ENCODE assay signal across 8 cellular contexts in genomic region chr1:92968138-92969032, GRCh38. TPM values are rescaled to one million over a fixed set of nuclear protein-coding genes. Genes with fewer than 3 reads are reported as not detected.
DNase-seq lines count a peak whose midpoint lies in the region; ATAC-seq, FAIRE-seq and TF ChIP-seq lines count a peak whose summit lies in the region.

No MANE protein-coding gene starts in this region.

- no peaks in the 10 kb centered on the region for H4K20me1 ChIP-seq in H1 (replicated peaks in 1 of 2; ENCODE audit: control insufficient read depth in 1 of 2, insufficient read depth in 2 of 2, low read length in 2 of 2)

- no peaks in the 10 kb centered on the region for H3K23me2 ChIP-seq in H1 (ENCODE audit: low read depth, low read length)

- H3K27me3 ChIP-seq in H1 (replicated peaks in 1 of 4; ENCODE audit: control insufficient read depth in 3 of 4, extremely low read depth in 1 of 4, insufficient read depth in 3 of 4, low read length in 3 of 4): no peaks in the 10 kb centered on the region; a peak in 3 of 7 replicates

- peaks cover 0 to 6% (median 0%) of the 10 kb centered on the region in 4 experiments; a peak in 1 of 7 replicates for H3K4me1 ChIP-seq in H1 (replicated peaks in 1 of 4; ENCODE audit: control insufficient read depth in 3 of 4, insufficient read depth in 4 of 4, low read length in 3 of 4)

- H3K27me3 Mint-ChIP-seq in activated T-cell treated with anti-CD3 and anti-CD28 coated beads, Interleukin-2, amount 50 U/mL, for 4 hours (ENCODE audit: low read depth): no peaks in the 10 kb centered on the region
- no peaks in the 10 kb centered on the region for H3K27me3 Mint-ChIP-seq in stimulated activated naive B cell treated with anti-CD40 and anti-IgM and Interleukin-4, amounts not matched to agents 10 μg/mL and 1 μg/mL and 100 μg/mL, for 72 hours

- H4K8ac ChIP-seq in H1 (ENCODE audit: extremely low read depth, insufficient read depth, low read length): no peak overlapping the region

- H3K4ac ChIP-seq in H1 (replicated peaks; ENCODE audit: insufficient read length, low read depth, low read length): no peak overlapping the region

- H3K27ac ChIP-seq in H1 (ENCODE audit: low read depth, low read length): no peak overlapping the region

- no peak overlapping the region for H2AK5ac ChIP-seq in H1 (ENCODE audit: low read depth, low read length)

- no peak overlapping the region for H2BK20ac ChIP-seq in H1 (ENCODE audit: low read length)

- H3K14ac ChIP-seq in H1 (ENCODE audit: insufficient read length): no peak overlapping the region

- no peaks in the 10 kb centered on the region for H3K36me3 Mint-ChIP-seq in activated T-cell treated with anti-CD3 and anti-CD28 coated beads, Interleukin-2, amount 50 U/mL, for 4 hours (ENCODE audit: insufficient read depth)
- no peaks in the 10 kb centered on the region for H3K36me3 Mint-ChIP-seq in stimulated activated naive B cell treated with anti-CD40 and anti-IgM and Interleukin-4, amounts not matched to agents 10 μg/mL and 1 μg/mL and 100 μg/mL, for 72 hours

- peaks cover 30% of the 10 kb centered on the region for H3K4me1 Mint-ChIP-seq in activated T-cell treated with anti-CD3 and anti-CD28 coated beads, Interleukin-2, amount 50 U/mL, for 4 hours (ENCODE audit: low read depth)
- peaks cover 27 to 53% of the 10 kb centered on the region in 2 donors for H3K4me1 Mint-ChIP-seq in stimulated activated naive B cell treated with anti-CD40 and anti-IgM and Interleukin-4, amounts not matched to agents 10 μg/mL and 1 μg/mL and 100 μg/mL, for 72 hours

- no peaks in the 10 kb centered on the region for H3K36me3 ChIP-seq in H1 (ENCODE audit: control insufficient read depth in 2 of 4, insufficient read depth in 4 of 4, low read length in 3 of 4)

- H3K4me2 ChIP-seq in H1 (ENCODE audit: insufficient read depth in 1 of 2, low read depth in 2 of 2, low read length in 2 of 2): no peak overlapping the region

- no peak for TF ChIP-seq EP300 in H1 (IDR thresholded peaks at IDR 0.05; ENCODE audit: borderline replicate concordance in 1 of 2, low read depth in 2 of 2, low read length in 2 of 2)

- no peak overlapping the region for H3K18ac ChIP-seq in H1 (ENCODE audit: extremely low read depth, low read length)

- CTCF ChIA-PET in H1 (lab: Charles Lee; ENCODE audit: partially characterized antibody): interaction anchor here (0.6 to 8.2 kb wide), 20 partner anchors 9 to 1731 kb away, joined by 3 to 67 read pairs (median 4); partner anchors contain the start of gene RPL5

- no peaks in the 10 kb centered on the region for H3K79me2 ChIP-seq in H1 (ENCODE audit: control insufficient read depth in 1 of 2, insufficient read depth in 2 of 2, low read length in 2 of 2)

- no peak overlapping the region for H3K23ac ChIP-seq in H1 (ENCODE audit: insufficient read length)

- ATAC-seq in activated T-cell treated with anti-CD3 and anti-CD28 coated beads, Interleukin-2, amount 50 U/mL, for 4 hours: peak; percentile 64 to 70
- ATAC-seq in GM21786 (IDR thresholded peaks at IDR 0.05; ENCODE audit: unreplicated experiment): peak; percentile 59
- ATAC-seq in stimulated activated naive B cell treated with anti-CD40 and anti-IgM and Interleukin-4, amounts not matched to agents 10 μg/mL and 1 μg/mL and 100 μg/mL, for 72 hours (replicated peaks): peak; percentile 84

- H3K9me3 Mint-ChIP-seq in activated T-cell treated with anti-CD3 and anti-CD28 coated beads, Interleukin-2, amount 50 U/mL, for 4 hours: no peaks in the 10 kb centered on the region
- no peaks in the 10 kb centered on the region for H3K9me3 Mint-ChIP-seq in stimulated activated naive B cell treated with anti-CD40 and anti-IgM and Interleukin-4, amounts not matched to agents 10 μg/mL and 1 μg/mL and 100 μg/mL, for 72 hours

- H3K4me3 ChIP-seq in NB4 (ENCODE audit: low read depth, low read length) (no peak overlapping the region), H1 (ENCODE audit: extremely low read depth in 1 of 4, insufficient read depth in 2 of 4, low read depth in 3 of 4, low read length in 4 of 4) (no peak overlapping the region)

- peak; percentile 40 for TF ChIP-seq CTCF in NB4 (IDR thresholded peaks at IDR 0.05; ENCODE audit: low read depth, low read length)
- peak in 2 of 3 experiments; percentile 39 to 53; a peak in 2 of 4 replicates for TF ChIP-seq CTCF in H1 (IDR thresholded peaks at IDR 0.05; ENCODE audit: control extremely low read depth in 1 of 3, insufficient read depth in 1 of 3, low read depth in 1 of 3, low read length in 3 of 3)

- H2BK12ac ChIP-seq in H1 (ENCODE audit: low read depth, low read length): no peak overlapping the region

- H4K91ac ChIP-seq in H1 (replicated peaks; ENCODE audit: insufficient read length, low read length): no peak overlapping the region

- WGBS in H1 (ENCODE audit: extremely low coverage in 1 of 2, insufficient coverage in 1 of 2, insufficient read length in 1 of 2, insufficient replicate concordance in 2 of 2, low coverage in 1 of 2, low lambda C conversion rate in 2 of 2, missing lambda C conversion rate in 1 of 2), 2 experiments: 85% methylated on average over 2 of the region's 2 CpGs; no CpG with 5 or more reads in 1 of the 2 experiments

- TF ChIP-seq POLR2A in NB4 (IDR thresholded peaks at IDR 0.05; ENCODE audit: extremely low read depth, insufficient read length): no peak
- no peak for TF ChIP-seq POLR2A in H1 (IDR thresholded peaks at IDR 0.05; ENCODE audit: control extremely low read depth in 1 of 2, low read depth in 2 of 2, low read length in 2 of 2)

- no peaks in the 10 kb centered on the region for H3K9me3 ChIP-seq in H1 (ENCODE audit: insufficient read depth in 2 of 2, low read depth in 1 of 2, low read length in 1 of 2)

- POLR2A ChIA-PET in H1 (lab: Charles Lee; ENCODE audit: partially characterized antibody): no interaction called here

- FAIRE-seq in H1 (lab: Jason Lieb, UNC): no peak

- H2BK15ac ChIP-seq in H1 (ENCODE audit: low read length): no peak overlapping the region

- no peak overlapping the region for H3K4me3 Mint-ChIP-seq in activated T-cell treated with anti-CD3 and anti-CD28 coated beads, Interleukin-2, amount 50 U/mL, for 4 hours
- H3K4me3 Mint-ChIP-seq in stimulated activated naive B cell treated with anti-CD40 and anti-IgM and Interleukin-4, amounts not matched to agents 10 μg/mL and 1 μg/mL and 100 μg/mL, for 72 hours: peak overlapping the region in 1 of 2 donors; percentile 48

- no peak overlapping the region for H4K5ac ChIP-seq in H1 (ENCODE audit: insufficient read length, low read depth, low read length)

- H3K56ac ChIP-seq in H1 (replicated peaks; ENCODE audit: insufficient read length, low read depth, low read length): no peak overlapping the region

- H3K27ac Mint-ChIP-seq in stimulated activated naive B cell treated with anti-CD40 and anti-IgM and Interleukin-4, amounts not matched to agents 10 μg/mL and 1 μg/mL and 100 μg/mL, for 72 hours: no peak overlapping the region

- no peak overlapping the region; a peak in 1 of 7 replicates for H3K9ac ChIP-seq in H1 (replicated peaks in 1 of 4; ENCODE audit: extremely low read depth in 1 of 4, low read depth in 3 of 4, low read length in 3 of 4)

- no peak overlapping the region for H2BK5ac ChIP-seq in H1 (ENCODE audit: low read depth, low read length)

- peak; percentile 55 to 60; a peak in 3 of 4 replicates for TF ChIP-seq RAD21 in H1 (IDR thresholded peaks at IDR 0.05 in 1 of 2, conservative IDR thresholded peaks at IDR 0.05 in 1 of 2; ENCODE audit: low read depth in 2 of 2, low read length in 2 of 2)

- peak overlapping the region; percentile 22; the same call in 1 of the 2 replicates for H2AFZ ChIP-seq in H1 (ENCODE audit: low read length)

- no peak for DNase-seq in activated T-cell treated with anti-CD3 and anti-CD28 coated beads, Interleukin-2, amount 50 U/mL, for 4 hours
- DNase-seq in activated T-cell treated with anti-CD3 and anti-CD28 coated beads, Interleukin-2, amount 50 U/mL, for 1 hour: no peak
- peak; percentile 32 for DNase-seq in NB4 (ENCODE audit: low read depth)
- no peak for DNase-seq in H1 (ENCODE audit: low read depth in 1 of 2, low spot score in 2 of 2)
- no peak for DNase-seq in stimulated activated naive B cell treated with anti-CD40 and anti-IgM and Interleukin-4, amounts not matched to agents 10 μg/mL and 1 μg/mL and 100 μg/mL, for 72 hours
- no peak for DNase-seq in DMS79 (lab: John Stamatoyannopoulos, UW)
- DNase-seq in NCI-H2107 (lab: John Stamatoyannopoulos, UW): no peak

- H3K79me1 ChIP-seq in H1 (ENCODE audit: low read depth, low read length): no peaks in the 10 kb centered on the region

- no peak overlapping the region for H2BK120ac ChIP-seq in H1 (replicated peaks; ENCODE audit: low read depth, low read length)

TF ChIP-seq in H1, 55 proteins besides CTCF, POLR2A, EP300 and RAD21:
- 0 out of 2 replicates have a peak, but pooled peaks have one; percentile 10 for TF ChIP-seq TEAD4 (IDR thresholded peaks at IDR 0.05; ENCODE audit: low read depth, low read length)
- no peak for TF ChIP-seq GABPA (IDR thresholded peaks at IDR 0.05; ENCODE audit: borderline replicate concordance, insufficient read depth, low read length)
- TF ChIP-seq YY1 (IDR thresholded peaks at IDR 0.05; ENCODE audit: low read depth, low read length): no peak

RNA-seq across cellular contexts. Expression of gene DIPK1A, which starts 7.1 kb away (rescaled TPM):
- total RNA-seq in activated T-cell treated with anti-CD3 and anti-CD28 coated beads, Interleukin-2, amount 50 U/mL, for 4 hours: 1 to 10 TPM; 3.6 to 5.3 (median 4.2) TPM
- total RNA-seq in H1 (2021; fragmentation: NEBNext Ultra II Directional; extraction: Animal tissue kit (Norgen Biotek cat#: 25700)): 4.8 and 5.0 TPM in 2 replicates
- 1.2 and 2.5 TPM in 2 replicates for polyA plus RNA-seq in H1 (2011; rRNA removed)
- 2.9 TPM for polyA plus RNA-seq in H1 (2011; cell fraction: cytosol; rRNA removed)
- polyA plus RNA-seq in H1 (2011; cell fraction: nucleus; rRNA removed): 0.56 TPM
- polyA plus RNA-seq in H1 (2012, experiment 1 of 2): 3.6 to 5.2 TPM (median 4.4 TPM) in 4 replicates
- 0.60 TPM for polyA plus RNA-seq in H1 (2012, experiment 2 of 2)
- polyA plus RNA-seq in H1 (2013, experiment 1 of 2): 5.1 TPM
- 7.2 TPM for polyA plus RNA-seq in H1 (2013, experiment 2 of 2)
- polyA minus RNA-seq in H1 (2011; rRNA and poly(A)+ RNA removed): 2.7 and 3.1 TPM in 2 replicates
- polyA minus RNA-seq in H1 (2011; cell fraction: cytosol; rRNA and poly(A)+ RNA removed): 2.0 TPM
- polyA minus RNA-seq in H1 (2011; cell fraction: nucleus; rRNA and poly(A)+ RNA removed): 2.1 TPM
